1 cellular context compared by ENCODE assay signal in the genomic region with DNA sequence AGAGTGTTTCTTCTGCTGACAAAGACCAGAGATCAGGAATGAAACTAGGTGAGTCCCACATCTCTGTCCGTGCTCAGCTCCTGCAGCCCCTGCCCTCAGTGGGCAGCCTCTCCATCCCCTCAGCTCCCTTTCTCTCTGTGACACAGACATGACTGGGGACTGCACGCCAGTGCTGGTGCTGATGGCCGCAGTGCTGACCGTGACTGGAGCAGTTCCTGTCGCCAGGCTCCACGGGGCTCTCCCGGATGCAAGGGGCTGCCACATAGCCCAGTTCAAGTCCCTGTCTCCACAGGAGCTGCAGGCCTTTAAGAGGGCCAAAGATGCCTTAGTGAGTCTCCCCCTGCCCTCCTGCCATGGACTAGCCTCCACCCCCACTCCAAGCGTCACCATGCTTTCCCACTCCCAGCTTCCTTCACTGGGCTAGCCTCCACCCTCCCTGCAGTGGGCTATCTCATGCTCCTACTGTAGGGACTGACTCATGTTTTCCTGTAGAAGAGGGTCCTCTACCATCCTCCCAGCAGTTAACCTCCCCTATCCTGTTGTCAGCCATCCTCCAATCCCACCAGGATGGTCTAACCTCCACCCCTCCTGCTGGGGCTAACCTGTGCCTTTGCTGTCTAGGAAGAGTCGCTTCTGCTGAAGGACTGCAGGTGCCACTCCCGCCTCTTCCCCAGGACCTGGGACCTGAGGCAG.
A peak's percentile ranks its signal among the peaks of the same experiment; 100 is the strongest.
TF ChIP-seq lines count a peak whose summit lies in the region.

No MANE protein-coding gene starts in this region.

TF ChIP-seq in HEK293, 187 proteins besides CTCF, POLR2A, EP300 and RAD21:
- TF ChIP-seq, protein P1, sequence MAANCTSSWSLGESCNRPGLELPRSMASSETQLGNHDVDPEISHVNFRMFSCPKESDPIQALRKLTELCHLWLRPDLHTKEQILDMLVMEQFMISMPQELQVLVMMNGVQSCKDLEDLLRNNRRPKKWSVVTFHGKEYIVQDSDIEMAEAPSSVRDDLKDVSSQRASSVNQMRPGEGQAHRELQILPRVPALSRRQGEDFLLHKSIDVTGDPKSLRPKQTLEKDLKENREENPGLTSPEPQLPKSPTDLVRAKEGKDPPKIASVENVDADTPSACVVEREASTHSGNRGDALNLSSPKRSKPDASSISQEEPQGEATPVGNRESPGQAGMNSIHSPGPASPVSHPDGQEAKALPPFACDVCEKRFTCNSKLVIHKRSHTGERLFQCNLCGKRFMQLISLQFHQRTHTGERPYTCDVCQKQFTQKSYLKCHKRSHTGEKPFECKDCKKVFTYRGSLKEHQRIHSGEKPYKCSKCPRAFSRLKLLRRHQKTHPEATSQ (tag by site-specific recombination; IDR thresholded peaks at IDR 0.05): peak; percentile 92; the same call in 1 of the 2 replicates
TF ChIP-seq in HEK293: peak in this region for 1; not testable (repeated sequence) for 186.
